2 cellular contexts compared by ENCODE assay signal in genomic region chr1:193629875-193630274, GRCh38.
TF ChIP-seq lines count a peak whose summit lies in the region.

No MANE protein-coding gene starts in this region.

TF ChIP-seq in SK-N-SH, 30 proteins besides CTCF, POLR2A, EP300 and RAD21:
- TF ChIP-seq JUND (IDR thresholded peaks at IDR 0.05) (0 out of 2 replicates have a peak, but pooled peaks have one; percentile 4), FOSL2 (IDR thresholded peaks at IDR 0.05; ENCODE audit: borderline replicate concordance, low read depth) (no peak)

TF ChIP-seq in endothelial cell of umbilical vein, 7 proteins besides CTCF, POLR2A, EP300 and RAD21:
- no peak for TF ChIP-seq MAX (IDR thresholded peaks at IDR 0.05; ENCODE audit: insufficient read depth, insufficient read length)
- no peak for TF ChIP-seq MYC (IDR thresholded peaks at IDR 0.05; ENCODE audit: low read depth, low read length)
- TF ChIP-seq GATA2 (IDR thresholded peaks at IDR 0.05; ENCODE audit: insufficient read depth, insufficient read length, low read depth, low read length) = peak; percentile 12
- TF ChIP-seq POLR2AphosphoS5 (IDR thresholded peaks at IDR 0.05; ENCODE audit: insufficient read depth, low read depth, low read length) = peak; percentile 39
- TF ChIP-seq FOS (IDR thresholded peaks at IDR 0.05; ENCODE audit: borderline replicate concordance, insufficient read depth, low read length) = no peak
- no peak for TF ChIP-seq EZH2 (IDR thresholded peaks at IDR 0.05; ENCODE audit: borderline replicate concordance, low read depth, low read length, severe bottlenecking)
- peak; percentile 35 for TF ChIP-seq JUN (IDR thresholded peaks at IDR 0.05; ENCODE audit: borderline replicate concordance, insufficient read depth, insufficient read length, low read depth)
